ENCODE assay signal across 8 cellular contexts in the genomic region with DNA sequence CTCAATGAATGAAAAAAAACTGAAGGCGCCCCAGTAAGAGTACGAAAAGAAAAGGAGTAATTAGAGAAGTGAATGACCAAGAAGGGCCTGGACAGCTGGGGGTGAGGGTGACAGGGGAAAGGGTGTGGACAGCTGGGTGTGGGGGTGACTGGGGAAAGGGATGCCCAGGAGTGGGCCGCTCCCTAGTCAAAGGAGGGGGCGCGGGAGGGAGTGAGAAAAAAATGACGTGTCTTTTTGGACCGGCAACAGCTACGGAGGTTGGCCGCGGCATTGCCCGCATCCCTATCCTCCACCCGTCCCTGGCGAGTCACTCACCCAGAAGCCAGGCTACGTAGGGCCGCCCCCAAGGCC. TPM values are rescaled to one million over a fixed set of nuclear protein-coding genes. Genes with fewer than 3 reads are reported as not detected.
DNase-seq lines count a peak whose midpoint lies in the region; ATAC-seq and TF ChIP-seq lines count a peak whose summit lies in the region.

No MANE protein-coding gene starts in this region.

- no peaks in the 10 kb centered on the region for H3K9me3 ChIP-seq in SU-DHL-6 (ENCODE audit: insufficient read depth, low read length)
- H3K9me3 ChIP-seq in ovary: no peaks in the 10 kb centered on the region

- H3K27me3 ChIP-seq in ACC112 (ENCODE audit: insufficient read depth, low read length) (no peaks in the 10 kb centered on the region), SU-DHL-6 (ENCODE audit: low read length) (no peaks in the 10 kb centered on the region), ovary (no peaks in the 10 kb centered on the region)

- no peak for TF ChIP-seq POLR2A in ovary (IDR thresholded peaks at IDR 0.05)

- H3K4me2 ChIP-seq in SU-DHL-6 (ENCODE audit: low read depth, low read length, poor library complexity, severe bottlenecking): peak overlapping the region; percentile 75

- no peak for TF ChIP-seq CTCF in SU-DHL-6 (IDR thresholded peaks at IDR 0.05; ENCODE audit: insufficient read depth, low read length, poor library complexity, severe bottlenecking)
- no peak for TF ChIP-seq CTCF in fibroblast of the aortic adventitia (IDR thresholded peaks at IDR 0.05; ENCODE audit: insufficient read depth, low read length)
- no peak for TF ChIP-seq CTCF in ovary (IDR thresholded peaks at IDR 0.05)

- H3K36me3 ChIP-seq in ACC112 (ENCODE audit: insufficient read depth, low read length) (peaks cover under 1% of the 10 kb centered on the region), SU-DHL-6 (ENCODE audit: low read length) (peaks cover 4% of the 10 kb centered on the region; the same call in 1 of the 2 replicates), ovary (no peaks in the 10 kb centered on the region)

- peak; percentile 94 for DNase-seq in fibroblast of the aortic adventitia (ENCODE audit: low read depth)
- DNase-seq in ovary: no peak
- DNase-seq in SW 1271 (lab: John Stamatoyannopoulos, UW): no peak
- no peak for DNase-seq in stimulated activated naive CD4-positive, alpha-beta T cell (lab: John Stamatoyannopoulos, UW)
- no peak for DNase-seq in SK-N-DZ (ENCODE audit: low spot score)

- H3K27ac ChIP-seq in ACC112 (ENCODE audit: low read depth, low read length) (peak overlapping the region; percentile 100), SU-DHL-6 (ENCODE audit: low read depth, low read length) (no peak overlapping the region), ovary (peak overlapping the region; percentile 79 to 99)

- no peaks in the 10 kb centered on the region for H4K20me1 ChIP-seq in SU-DHL-6 (ENCODE audit: low read depth, low read length)

- H3K79me2 ChIP-seq in ACC112 (ENCODE audit: control insufficient read depth, insufficient read depth, low read length, unreplicated experiment) (peaks cover 62% of the 10 kb centered on the region), SU-DHL-6 (ENCODE audit: insufficient read depth, low read length) (peaks cover 4% of the 10 kb centered on the region; the same call in 1 of the 2 replicates)

- no peaks in the 10 kb centered on the region for H3K9me2 ChIP-seq in SU-DHL-6 (replicated peaks; ENCODE audit: insufficient read depth, low read length)

- H2AFZ ChIP-seq in ACC112 (ENCODE audit: low read length, unreplicated experiment) (peak overlapping the region; percentile 58), SU-DHL-6 (ENCODE audit: low read depth, low read length, severe bottlenecking) (peak overlapping the region; percentile 75)

- peak overlapping the region; percentile 73 for H3K9ac ChIP-seq in SU-DHL-6 (ENCODE audit: low read length)

- H3K4me1 ChIP-seq in ACC112 (ENCODE audit: control insufficient read depth, insufficient read depth, low read length, unreplicated experiment) (peaks cover 35% of the 10 kb centered on the region), ovary (ENCODE audit: insufficient read depth) (peaks cover 3% of the 10 kb centered on the region)

- TF ChIP-seq EP300 in ovary (IDR thresholded peaks at IDR 0.05): no peak

- WGBS in ovary, 3 donors: 0 to 2% (median 1%) methylated on average over 15 of the region's 15 CpGs

- ATAC-seq in GM21360 (IDR thresholded peaks at IDR 0.05; ENCODE audit: unreplicated experiment): peak; percentile 64

- H3F3A ChIP-seq in SU-DHL-6 (ENCODE audit: insufficient read depth): no peaks in the 10 kb centered on the region

- intact Hi-C loops in ovary (cut with DNase I): no loop called here

- H3K4me3 ChIP-seq in ACC112 (ENCODE audit: low read depth, low read length) (peak overlapping the region; percentile 93), SU-DHL-6 (ENCODE audit: insufficient read depth, low read length, poor library complexity, severe bottlenecking) (peak overlapping the region; percentile 66), fibroblast of the aortic adventitia (ENCODE audit: low read depth, low read length) (peak overlapping the region; percentile 82), ovary (peak overlapping the region; percentile 86)

RNA-seq across cellular contexts. Expression of gene ZCWPW2, which starts 0.3 kb away (rescaled TPM):
- total RNA-seq in fibroblast of the aortic adventitia (ENCODE audit: low replicate concordance) (1.2 and 1.7 TPM in 2 replicates), ovary (1 to 10 TPM; 1.3 to 2.7 (median 2.1) TPM)
- polyA plus RNA-seq in ovary: 1 to 10 TPM; 1.4 to 1.6 TPM
- 0.13 and 0.20 TPM in 2 replicates for polyA plus RNA-seq in SK-N-DZ (2014; cell fraction: cytosol; rRNA removed)
- 0.35 TPM in 1 of 2 replicates, not detected in the other for polyA plus RNA-seq in SK-N-DZ (2014; cell fraction: nucleus; rRNA removed)

RNA-seq across cellular contexts. Expression of gene AZI2, which starts 0.4 kb away (rescaled TPM):
- total RNA-seq in fibroblast of the aortic adventitia (ENCODE audit: low replicate concordance): 82.0 and 108 TPM in 2 replicates
- 10 to 100 TPM; 32.7 to 72.4 (median 49.5) TPM for total RNA-seq in ovary
- 10 to 100 TPM; 26.3 to 56.2 TPM for polyA plus RNA-seq in ovary
- 83.7 and 155 TPM in 2 replicates for polyA plus RNA-seq in SK-N-DZ (2014; cell fraction: cytosol; rRNA removed)
- 83.5 and 109 TPM in 2 replicates for polyA plus RNA-seq in SK-N-DZ (2014; cell fraction: nucleus; rRNA removed)
